In the genomic region with DNA sequence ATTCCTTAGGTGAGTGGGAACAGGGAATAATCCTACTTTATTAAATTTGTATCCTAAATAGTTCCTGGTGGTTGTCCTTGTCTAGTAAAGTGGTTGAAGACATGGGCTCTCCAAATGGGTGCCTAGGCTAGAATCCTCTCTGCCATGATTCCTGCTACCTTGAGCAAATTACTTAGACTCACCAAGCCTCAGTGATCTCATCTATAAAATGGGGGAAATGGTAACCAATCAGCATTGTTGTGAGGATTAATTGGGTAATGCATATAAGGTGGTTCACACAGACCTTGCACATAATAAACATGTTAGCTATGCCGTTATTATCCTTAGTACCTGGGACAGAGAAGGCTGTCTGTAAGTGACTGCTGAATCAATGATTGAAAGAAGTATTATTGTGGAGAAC, we compare ENCODE assay signal across 29 cellular contexts.
"Had no signal": no experiment of that assay in that cellular context is flagged by ENCODE, and none has a peak within 500 bp of the region (broad histone marks: within the 10 kb centered on the region; RNA-seq: fewer than 3 reads in every experiment).

No MANE protein-coding gene starts in this region.

- H3K27ac Mint-ChIP-seq: nephron; neural progenitor cell; progenitor cell of endocrine pancreas; stimulated activated naive CD8-positive, alpha-beta T cell treated with anti-CD3 and anti-CD28 coated beads, Interleukin-15, amount 100 ng/mL, for 72 hours had no signal

- H3K4me3 Mint-ChIP-seq: naive thymus-derived CD4-positive, alpha-beta T cell; nephron; neural progenitor cell; stimulated activated naive CD8-positive, alpha-beta T cell treated with anti-CD3 and anti-CD28 coated beads, Interleukin-15, amount 100 ng/mL, for 72 hours had no signal

- H2AFZ ChIP-seq: hepatocyte, neural progenitor cell, parathyroid adenoma had no signal

- H3K4me1 ChIP-seq: gastrocnemius medialis, left lung, parathyroid adenoma, suprapubic skin had no signal

- H3K9me3 Mint-ChIP-seq: naive thymus-derived CD4-positive, alpha-beta T cell; nephron; neural progenitor cell; stimulated activated naive CD8-positive, alpha-beta T cell treated with anti-CD3 and anti-CD28 coated beads, Interleukin-15, amount 100 ng/mL, for 72 hours had no signal

- H3K36me3 ChIP-seq: gastrocnemius medialis, left lung, neural progenitor cell, suprapubic skin, transverse colon had no signal

- DNase-seq: dorsolateral prefrontal cortex; effector CD4-positive, alpha-beta T cell; foreskin fibroblast; gastrocnemius medialis; head of caudate nucleus; left cardiac atrium; left lung; mesenchymal stem cell; midbrain; naive thymus-derived CD4-positive, alpha-beta T cell; stimulated activated CD4-positive, alpha-beta T cell treated with anti-CD3 and anti-CD28 coated beads, Interleukin-12 subunit alpha, Interleukin-12 subunit beta, amount 100 ng/mL, for 4 hours; stimulated activated CD4-positive, alpha-beta T cell treated with anti-CD3 and anti-CD28 coated beads, Interleukin-1b, Interleukin-23, amount 100 ng/mL, for 48 hours; stimulated activated CD4-positive, alpha-beta T cell treated with anti-CD3 and anti-CD28 coated beads, Interleukin-4, amount 100 ng/mL, for 1 hour; stimulated activated CD8-positive, alpha-beta memory T cell treated with anti-CD3 and anti-CD28 coated beads, Interleukin-4, amount 100 ng/mL, for 48 hours; stimulated activated naive CD4-positive, alpha-beta T cell; stimulated activated naive CD8-positive, alpha-beta T cell treated with anti-CD3 and anti-CD28 coated beads, Interleukin-15, amount 100 ng/mL, for 72 hours; transverse colon had no signal

- H3K27me3 ChIP-seq: gastrocnemius medialis, hepatocyte, left lung, neural progenitor cell had no signal

- H3K27me3 Mint-ChIP-seq: stimulated activated naive CD8-positive, alpha-beta T cell treated with anti-CD3 and anti-CD28 coated beads, Interleukin-15, amount 100 ng/mL, for 72 hours had no signal

- FAIRE-seq: colon, islet of Langerhans had no signal

- H3K4me3 ChIP-seq: dorsolateral prefrontal cortex, gastrocnemius medialis, hepatocyte, left lung, neural progenitor cell, smooth muscle cell, suprapubic skin, transverse colon had no signal

- H3K9ac ChIP-seq: neural progenitor cell, parathyroid adenoma had no signal

- H3K4me2 ChIP-seq: hepatocyte, smooth muscle cell had no signal

- H3K4me1 Mint-ChIP-seq: stimulated activated naive CD8-positive, alpha-beta T cell treated with anti-CD3 and anti-CD28 coated beads, Interleukin-15, amount 100 ng/mL, for 72 hours had no signal

- H3K36me3 Mint-ChIP-seq: naive thymus-derived CD4-positive, alpha-beta T cell; neural progenitor cell had no signal

- H3K27ac ChIP-seq: dorsolateral prefrontal cortex, epithelial cell of prostate, gastrocnemius medialis, hepatocyte, left lung, neural progenitor cell, parathyroid adenoma, suprapubic skin, transverse colon had no signal

- H3K9me3 ChIP-seq: gastrocnemius medialis, left lung, suprapubic skin, transverse colon had no signal

- H3K79me2 ChIP-seq: hepatocyte, parathyroid adenoma had no signal

- ATAC-seq: esophagus mucosa; gastrocnemius medialis; left cardiac atrium; left lung; naive thymus-derived CD4-positive, alpha-beta T cell; sciatic nerve; stimulated activated naive CD8-positive, alpha-beta T cell treated with anti-CD3 and anti-CD28 coated beads, Interleukin-15, amount 100 ng/mL, for 72 hours had no signal
